1 cellular context compared by ENCODE assay signal in the genomic region with DNA sequence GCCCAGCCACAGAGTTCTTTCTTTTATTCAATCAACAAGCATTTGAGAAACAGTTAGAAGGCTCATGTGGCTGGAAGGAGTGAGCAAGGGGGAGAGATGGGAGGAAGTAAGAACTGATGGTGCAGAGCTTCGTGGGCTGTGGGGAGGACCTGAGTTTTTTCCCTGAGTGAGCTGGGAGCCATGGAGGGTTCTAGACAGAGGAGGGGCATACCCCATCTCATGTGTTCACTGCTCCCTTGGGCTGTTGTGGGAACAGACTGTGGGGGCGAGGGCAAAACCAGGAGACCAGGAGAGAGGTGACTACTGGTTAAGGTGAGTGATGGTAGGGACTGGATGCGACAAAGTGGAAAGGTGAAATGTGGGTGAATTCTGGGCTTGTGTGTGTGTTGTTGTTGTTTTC.
TF ChIP-seq lines count a peak whose summit lies in the region.

No MANE protein-coding gene starts in this region.

TF ChIP-seq in HEK293, 187 proteins besides CTCF, POLR2A, EP300 and RAD21 (continued from another document):
- TF ChIP-seq ZEB2 (tag by site-specific recombination; IDR thresholded peaks at IDR 0.05) (no peak), REPIN1 (tag by site-specific recombination; IDR thresholded peaks at IDR 0.05; ENCODE audit: low read depth) (no peak), GLI2 (tag by site-specific recombination; IDR thresholded peaks at IDR 0.05; ENCODE audit: borderline replicate concordance, low read depth) (no peak)
- TF ChIP-seq, protein P1, sequence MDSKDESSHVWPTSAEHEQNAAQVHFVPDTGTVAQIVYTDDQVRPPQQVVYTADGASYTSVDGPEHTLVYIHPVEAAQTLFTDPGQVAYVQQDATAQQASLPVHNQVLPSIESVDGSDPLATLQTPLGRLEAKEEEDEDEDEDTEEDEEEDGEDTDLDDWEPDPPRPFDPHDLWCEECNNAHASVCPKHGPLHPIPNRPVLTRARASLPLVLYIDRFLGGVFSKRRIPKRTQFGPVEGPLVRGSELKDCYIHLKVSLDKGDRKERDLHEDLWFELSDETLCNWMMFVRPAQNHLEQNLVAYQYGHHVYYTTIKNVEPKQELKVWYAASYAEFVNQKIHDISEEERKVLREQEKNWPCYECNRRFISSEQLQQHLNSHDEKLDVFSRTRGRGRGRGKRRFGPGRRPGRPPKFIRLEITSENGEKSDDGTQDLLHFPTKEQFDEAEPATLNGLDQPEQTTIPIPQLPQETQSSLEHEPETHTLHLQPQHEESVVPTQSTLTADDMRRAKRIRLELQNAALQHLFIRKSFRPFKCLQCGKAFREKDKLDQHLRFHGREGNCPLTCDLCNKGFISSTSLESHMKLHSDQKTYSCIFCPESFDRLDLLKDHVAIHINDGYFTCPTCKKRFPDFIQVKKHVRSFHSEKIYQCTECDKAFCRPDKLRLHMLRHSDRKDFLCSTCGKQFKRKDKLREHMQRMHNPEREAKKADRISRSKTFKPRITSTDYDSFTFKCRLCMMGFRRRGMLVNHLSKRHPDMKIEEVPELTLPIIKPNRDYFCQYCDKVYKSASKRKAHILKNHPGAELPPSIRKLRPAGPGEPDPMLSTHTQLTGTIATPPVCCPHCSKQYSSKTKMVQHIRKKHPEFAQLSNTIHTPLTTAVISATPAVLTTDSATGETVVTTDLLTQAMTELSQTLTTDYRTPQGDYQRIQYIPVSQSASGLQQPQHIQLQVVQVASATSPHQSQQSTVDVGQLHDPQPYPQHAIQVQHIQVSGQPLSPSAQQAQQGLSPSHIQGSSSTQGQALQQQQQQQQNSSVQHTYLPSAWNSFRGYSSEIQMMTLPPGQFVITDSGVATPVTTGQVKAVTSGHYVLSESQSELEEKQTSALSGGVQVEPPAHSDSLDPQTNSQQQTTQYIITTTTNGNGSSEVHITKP (tag by site-specific recombination; IDR thresholded peaks at IDR 0.05) = peak; percentile 26; the same call in 1 of the 2 replicates
